18 cellular contexts compared by ENCODE assay signal in genomic region chr7:136947347-136947746, GRCh38.
A peak's percentile ranks its signal among the peaks of the same experiment; 100 is the strongest.
DNase-seq lines count a peak whose midpoint lies in the region; ATAC-seq and TF ChIP-seq lines count a peak whose summit lies in the region.
"Had no signal": no experiment of that assay in that cellular context is flagged by ENCODE, and none has a peak within 500 bp of the region (broad histone marks: within the 10 kb centered on the region; RNA-seq: fewer than 3 reads in every experiment).

No MANE protein-coding gene starts in this region.

- H3K27ac ChIP-seq in substantia nigra (ENCODE audit: low read depth, low read length, poor library complexity, severe bottlenecking): no peak overlapping the region

- H3K4me3 ChIP-seq in fibroblast of villous mesenchyme (ENCODE audit: low read depth, low read length): no peak overlapping the region

- no peaks in the 10 kb centered on the region for H3K36me3 Mint-ChIP-seq in activated T-cell treated with anti-CD3 and anti-CD28 coated beads, Interleukin-2, amount 50 U/mL, for 72 hours (ENCODE audit: insufficient read depth in 2 of 2)
- H3K36me3 Mint-ChIP-seq: CD8-positive, alpha-beta T cell had no signal

- CTCF ChIA-PET in GM10248 (lab: Yijun Ruan, JAX): no interaction called here

- TF ChIP-seq CTCF in fibroblast of villous mesenchyme (IDR thresholded peaks at IDR 0.05; ENCODE audit: insufficient read depth, low read depth, low read length) (no peak), GM10248 (IDR thresholded peaks at IDR 0.05; ENCODE audit: control extremely low read depth, extremely low read depth, low read depth, missing control alignments) (no peak)

- DNase-seq in EH (ENCODE audit: low read depth): peak; percentile 57
- peak; percentile 75 for DNase-seq in M059J (ENCODE audit: low read depth)
- peak; percentile 67 for DNase-seq in astrocyte of the hippocampus (ENCODE audit: low read depth, low spot score)
- DNase-seq in fibroblast of villous mesenchyme (ENCODE audit: low read depth): peak; percentile 70
- no peak for DNase-seq in GM10248 (ENCODE audit: extremely low spot score)
- no peak for DNase-seq in activated T-cell treated with anti-CD3 and anti-CD28 coated beads, Interleukin-2, amount 50 U/mL, for 72 hours
- DNase-seq in substantia nigra (lab: John Stamatoyannopoulos, UW): no peak
- DNase-seq: ACHN; CD8-positive, alpha-beta T cell; DMS79 treated with DMSO at 0.1 percent for 48 hours; H7; NCI-H2107; NCI-H446; NCI-H748 treated with DMSO at 0.1 percent for 48 hours; SHP77 had no signal

- no peak overlapping the region for H3K27ac Mint-ChIP-seq in activated T-cell treated with anti-CD3 and anti-CD28 coated beads, Interleukin-2, amount 50 U/mL, for 72 hours
- H3K27ac Mint-ChIP-seq: B cell; CD8-positive, alpha-beta T cell had no signal

- ATAC-seq in GM18858 (IDR thresholded peaks at IDR 0.05; ENCODE audit: unreplicated experiment): no peak
- ATAC-seq in activated T-cell treated with anti-CD3 and anti-CD28 coated beads, Interleukin-2, amount 50 U/mL, for 72 hours (replicated peaks in 1 of 2): no peak
- ATAC-seq: CD8-positive, alpha-beta T cell; Panc1 had no signal

- no peak overlapping the region for H3K4me3 Mint-ChIP-seq in activated T-cell treated with anti-CD3 and anti-CD28 coated beads, Interleukin-2, amount 50 U/mL, for 72 hours
- H3K4me3 Mint-ChIP-seq: B cell; CD8-positive, alpha-beta T cell had no signal

- H3K4me1 Mint-ChIP-seq in activated T-cell treated with anti-CD3 and anti-CD28 coated beads, Interleukin-2, amount 50 U/mL, for 72 hours (ENCODE audit: low read depth): no peaks in the 10 kb centered on the region
- H3K4me1 Mint-ChIP-seq: B cell had no signal

- POLR2A ChIA-PET in GM10248 (lab: Yijun Ruan, JAX): no interaction called here

- H3K27me3 Mint-ChIP-seq in activated T-cell treated with anti-CD3 and anti-CD28 coated beads, Interleukin-2, amount 50 U/mL, for 72 hours (ENCODE audit: low read depth): no peaks in the 10 kb centered on the region
- H3K27me3 Mint-ChIP-seq: B cell had no signal

- H3K9me3 Mint-ChIP-seq in activated T-cell treated with anti-CD3 and anti-CD28 coated beads, Interleukin-2, amount 50 U/mL, for 72 hours: peaks cover 12 to 17% of the 10 kb centered on the region in 2 donors

Comparison
In these comparisons a context has a peak if more than half of its experiments do, and no peak if none do; other contexts are left out.
1. DNase-seq: peak in EH (single experiment), M059J (single experiment), astrocyte of the hippocampus (single experiment) and fibroblast of villous mesenchyme (single experiment); none in GM10248 (single experiment), activated T-cell treated with anti-CD3 and anti-CD28 coated beads, Interleukin-2, amount 50 U/mL, for 72 hours (0 of 2) and substantia nigra (0 of 49).